Comparison of ENCODE assay signal across 10 cellular contexts in the genomic region with DNA sequence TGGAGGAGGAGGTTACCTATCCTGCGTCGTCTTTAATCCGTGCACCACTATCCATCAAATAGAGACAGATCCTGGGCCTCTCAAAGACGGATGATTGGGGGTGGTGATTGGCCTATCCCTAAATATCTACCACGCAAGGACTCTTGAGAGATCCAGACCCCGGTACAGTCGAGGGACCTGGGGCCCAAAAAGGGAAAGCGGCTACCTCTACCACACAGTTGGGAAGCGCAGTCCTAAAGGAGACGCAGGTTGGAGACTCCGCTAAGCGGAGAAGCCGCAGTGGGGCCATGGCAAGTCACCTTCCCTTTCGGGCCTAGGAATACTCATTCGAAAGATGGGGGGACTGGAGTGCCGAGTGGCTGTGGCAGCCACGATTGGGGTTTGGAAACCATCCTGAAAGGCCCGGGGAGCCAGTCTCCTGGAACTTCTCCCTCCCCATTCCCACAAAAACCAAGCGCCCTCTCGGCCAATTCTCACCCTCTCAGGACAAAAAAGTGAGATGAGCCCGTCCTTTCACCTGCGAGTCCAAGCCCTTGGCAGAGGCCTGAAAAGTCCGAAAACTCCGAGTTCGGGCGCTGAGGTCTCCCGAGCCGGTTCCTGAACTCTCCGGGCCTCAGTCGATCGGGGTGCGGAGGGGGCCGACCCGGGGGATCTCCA. TPM values are rescaled to one million over a fixed set of nuclear protein-coding genes. Genes with fewer than 3 reads are reported as not detected.
A peak's percentile ranks its signal among the peaks of the same experiment; 100 is the strongest.
DNase-seq lines count a peak whose midpoint lies in the region; ATAC-seq and TF ChIP-seq lines count a peak whose summit lies in the region.
"Had no signal": no experiment of that assay in that cellular context is flagged by ENCODE, and none has a peak within 500 bp of the region (broad histone marks: within the 10 kb centered on the region; RNA-seq: fewer than 3 reads in every experiment).

No MANE protein-coding gene starts in this region.

- H3K4me1 ChIP-seq in SK-N-SH (ENCODE audit: control insufficient read depth in 1 of 2, insufficient read depth in 2 of 2, low read depth in 1 of 2, low read length in 1 of 2) (no peaks in the 10 kb centered on the region; a peak in 1 of 4 replicates), Panc1 (ENCODE audit: control insufficient read depth, insufficient read depth, low read length) (no peaks in the 10 kb centered on the region), hepatocyte (ENCODE audit: insufficient read depth) (peaks cover 15% of the 10 kb centered on the region), spleen (peaks cover 16 to 65% (median 53%) of the 10 kb centered on the region in 6 donors)

- peak overlapping the region; percentile 65; the same call in 1 of the 2 replicates for H3K4me2 ChIP-seq in SK-N-SH
- H3K4me2 ChIP-seq in hepatocyte = peak overlapping the region; percentile 92

- H3K36me3 ChIP-seq in SK-N-SH (replicated peaks in 1 of 2; ENCODE audit: control insufficient read depth in 1 of 2, insufficient read depth in 2 of 2, low read length in 1 of 2) = no peaks in the 10 kb centered on the region
- H3K36me3 ChIP-seq in Panc1 (ENCODE audit: control insufficient read depth, insufficient read depth, low read length) = no peaks in the 10 kb centered on the region
- no peaks in the 10 kb centered on the region for H3K36me3 ChIP-seq in hepatocyte (replicated peaks; ENCODE audit: insufficient read depth, low read depth)
- no peaks in the 10 kb centered on the region for H3K36me3 ChIP-seq in spleen

- no peak for TF ChIP-seq RAD21 in SK-N-SH (IDR thresholded peaks at IDR 0.05; ENCODE audit: low read length)

- H3K27ac ChIP-seq in SK-N-SH (ENCODE audit: low read depth in 2 of 2, low read length in 1 of 2) = no peak overlapping the region
- no peak overlapping the region for H3K27ac ChIP-seq in Panc1 (ENCODE audit: low read length)
- no peak overlapping the region for H3K27ac ChIP-seq in hepatocyte
- H3K27ac ChIP-seq in spleen = no peak overlapping the region

- H2AFZ ChIP-seq in SK-N-SH (ENCODE audit: low read depth) (no peak overlapping the region), hepatocyte (peak overlapping the region; percentile 93)

- no peak for ATAC-seq in SK-N-SH treated with all-trans-retinoic acid at 6 μM for 48 hours
- ATAC-seq in Panc1 = peak; percentile 46
- no peak for ATAC-seq in HG03432 (IDR thresholded peaks at IDR 0.05; ENCODE audit: unreplicated experiment)

- no peaks in the 10 kb centered on the region for H3K9me2 ChIP-seq in SK-N-SH
- no peaks in the 10 kb centered on the region for H3K9me2 ChIP-seq in hepatocyte (replicated peaks; ENCODE audit: insufficient read depth)

- H3K9me3 ChIP-seq in SK-N-SH = no peaks in the 10 kb centered on the region
- H3K9me3 ChIP-seq in Panc1 (ENCODE audit: control insufficient read depth, insufficient read depth, low read depth, low read length) = no peaks in the 10 kb centered on the region
- H3K9me3 ChIP-seq in hepatocyte (ENCODE audit: low read depth) = no peaks in the 10 kb centered on the region
- peaks cover 0 to 8% (median 0%) of the 10 kb centered on the region in 8 donors for H3K9me3 ChIP-seq in spleen

- H4K20me1 ChIP-seq in SK-N-SH (ENCODE audit: insufficient read depth) (no peaks in the 10 kb centered on the region), hepatocyte (ENCODE audit: insufficient read depth, poor library complexity, severe bottlenecking) (no peaks in the 10 kb centered on the region)

- TF ChIP-seq CTCF in SK-N-SH (IDR thresholded peaks at IDR 0.05) (no peak), Panc1 (IDR thresholded peaks at IDR 0.05) (no peak), hepatocyte (IDR thresholded peaks at IDR 0.05; ENCODE audit: poor library complexity) (no peak), spleen (IDR thresholded peaks at IDR 0.05 in 8 of 11, conservative IDR thresholded peaks at IDR 0.05 in 3 of 11) (no peak)

- TF ChIP-seq POLR2A in spleen (IDR thresholded peaks at IDR 0.05) = no peak

- in situ Hi-C loops in Panc1 (cut with HindIII; ENCODE audit: low pct_unique_long_range_greater_than_20kb, low sequenced_read_pairs) = no loop called here

- intact Hi-C loops in Panc1 (cut with micrococcal nuclease; ENCODE audit: unreplicated experiment) = no loop called here
- intact Hi-C loops in spleen (cut with DNase I; ENCODE audit: low total_unique reads) = no loop called here

- 25% methylated on average over 25 of the region's 34 CpGs for WGBS in SK-N-SH (ENCODE audit: low lambda C conversion rate)
- WGBS in hepatocyte (ENCODE audit: low lambda C conversion rate, missing lambda C conversion rate) = 3% methylated on average over 28 of the region's 34 CpGs
- 1 to 5% (median 5%) methylated on average over 26 to 34 of the region's 34 CpGs for WGBS in spleen, 5 donors

- DNase-seq in SK-N-SH (no peak), Panc1 (ENCODE audit: low read depth, low spot score) (no peak), hepatocyte (ENCODE audit: low spot score) (no peak), spleen (no peak), OCI-M1 (lab: John Stamatoyannopoulos, UW) (no peak), NCI-H774 (lab: John Stamatoyannopoulos, UW) (no peak)
- DNase-seq: foreskin fibroblast had no signal

- POLR2A ChIA-PET in SK-N-SH (lab: Yijun Ruan, JAX) (no interaction called here), Panc1 (lab: Charles Lee) (no interaction called here)

- peaks cover 94% of the 10 kb centered on the region for H3K27me3 ChIP-seq in SK-N-SH (ENCODE audit: insufficient read depth)
- no peaks in the 10 kb centered on the region for H3K27me3 ChIP-seq in Panc1 (ENCODE audit: control insufficient read depth, insufficient read depth, low read length)
- peaks cover 95% of the 10 kb centered on the region for H3K27me3 ChIP-seq in hepatocyte
- peaks cover 25 to 100% (median 100%) of the 10 kb centered on the region in 7 donors for H3K27me3 ChIP-seq in spleen (replicated peaks in 1 of 7)

- no TSS peak for BruUV-seq in Panc1 (replicated peaks; lab: Mats Ljungman, UMichigan)

- H3K79me2 ChIP-seq in SK-N-SH (ENCODE audit: insufficient read depth) (no peaks in the 10 kb centered on the region), hepatocyte (no peaks in the 10 kb centered on the region)

- no peak for TF ChIP-seq EP300 in SK-N-SH (IDR thresholded peaks at IDR 0.05; ENCODE audit: borderline replicate concordance in 1 of 2, low read depth in 1 of 2, low read length in 1 of 2)

- CTCF ChIA-PET in SK-N-SH (lab: Yijun Ruan, JAX) (interaction anchor here (1.1 kb wide), 1 partner anchor 49 kb away, joined by 3 read pairs; no protein-coding TSS in a partner anchor), Panc1 (lab: Charles Lee) (no interaction called here)

- no peaks in the 10 kb centered on the region for H3F3A ChIP-seq in SK-N-SH (replicated peaks; ENCODE audit: insufficient read depth)

- H3K4me3 ChIP-seq in SK-N-SH (ENCODE audit: low read depth in 2 of 2, low read length in 1 of 2) (no peak overlapping the region), Panc1 (ENCODE audit: low read depth in 2 of 2, low read length in 2 of 2) (peak overlapping the region; percentile 21 to 30; a peak in 3 of 4 replicates), hepatocyte (no peak overlapping the region), spleen (peak overlapping the region in 6 of 8 donors; percentile 35 to 79 (median 52))

- no peak overlapping the region for H3K9ac ChIP-seq in SK-N-SH

TF ChIP-seq in SK-N-SH, 30 proteins besides CTCF, POLR2A, EP300 and RAD21:
- TF ChIP-seq RXRA (IDR thresholded peaks at IDR 0.05; ENCODE audit: borderline replicate concordance, low read depth) = no peak
- 0 out of 2 replicates have a peak, but pooled peaks have one; percentile 2 for TF ChIP-seq EZH2phosphoT487 (IDR thresholded peaks at IDR 0.05; ENCODE audit: borderline replicate concordance, low read depth)
- TF ChIP-seq, protein P1, sequence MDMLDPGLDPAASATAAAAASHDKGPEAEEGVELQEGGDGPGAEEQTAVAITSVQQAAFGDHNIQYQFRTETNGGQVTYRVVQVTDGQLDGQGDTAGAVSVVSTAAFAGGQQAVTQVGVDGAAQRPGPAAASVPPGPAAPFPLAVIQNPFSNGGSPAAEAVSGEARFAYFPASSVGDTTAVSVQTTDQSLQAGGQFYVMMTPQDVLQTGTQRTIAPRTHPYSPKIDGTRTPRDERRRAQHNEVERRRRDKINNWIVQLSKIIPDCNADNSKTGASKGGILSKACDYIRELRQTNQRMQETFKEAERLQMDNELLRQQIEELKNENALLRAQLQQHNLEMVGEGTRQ (IDR thresholded peaks at IDR 0.05; ENCODE audit: borderline replicate concordance, low read depth, low read length) = no peak

TF ChIP-seq in SK-N-SH treated with all-trans-retinoic acid at 6 μM for 48 hours, 23 proteins besides CTCF, POLR2A, EP300 and RAD21 (continues in another document):
- TF ChIP-seq GLIS3 (CRISPR knock-in tag; IDR thresholded peaks at IDR 0.05) = no peak
- TF ChIP-seq BACH2 (CRISPR knock-in tag; IDR thresholded peaks at IDR 0.05; ENCODE audit: borderline replicate concordance) = no peak
- TF ChIP-seq OSR1 (CRISPR knock-in tag; IDR thresholded peaks at IDR 0.05) = no peak
- TF ChIP-seq ZNF565 (CRISPR knock-in tag; conservative IDR thresholded peaks at IDR 0.05; ENCODE audit: low read depth) = no peak
- TF ChIP-seq, protein P2, sequence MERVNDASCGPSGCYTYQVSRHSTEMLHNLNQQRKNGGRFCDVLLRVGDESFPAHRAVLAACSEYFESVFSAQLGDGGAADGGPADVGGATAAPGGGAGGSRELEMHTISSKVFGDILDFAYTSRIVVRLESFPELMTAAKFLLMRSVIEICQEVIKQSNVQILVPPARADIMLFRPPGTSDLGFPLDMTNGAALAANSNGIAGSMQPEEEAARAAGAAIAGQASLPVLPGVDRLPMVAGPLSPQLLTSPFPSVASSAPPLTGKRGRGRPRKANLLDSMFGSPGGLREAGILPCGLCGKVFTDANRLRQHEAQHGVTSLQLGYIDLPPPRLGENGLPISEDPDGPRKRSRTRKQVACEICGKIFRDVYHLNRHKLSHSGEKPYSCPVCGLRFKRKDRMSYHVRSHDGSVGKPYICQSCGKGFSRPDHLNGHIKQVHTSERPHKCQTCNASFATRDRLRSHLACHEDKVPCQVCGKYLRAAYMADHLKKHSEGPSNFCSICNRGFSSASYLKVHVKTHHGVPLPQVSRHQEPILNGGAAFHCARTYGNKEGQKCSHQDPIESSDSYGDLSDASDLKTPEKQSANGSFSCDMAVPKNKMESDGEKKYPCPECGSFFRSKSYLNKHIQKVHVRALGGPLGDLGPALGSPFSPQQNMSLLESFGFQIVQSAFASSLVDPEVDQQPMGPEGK (CRISPR knock-in tag; IDR thresholded peaks at IDR 0.05; ENCODE audit: borderline replicate concordance) = no peak
- TF ChIP-seq ESRRG (CRISPR knock-in tag; IDR thresholded peaks at IDR 0.05) = no peak

RNA-seq across cellular contexts. Expression of a gene that starts 0.5 kb away (rescaled TPM):
- polyA plus RNA-seq in SK-N-SH (2012; rRNA removed) (0.03 and 0.08 TPM in 2 replicates), hepatocyte (0.99 and 3.7 TPM in 2 replicates), spleen (under 1 TPM; 0.02 to 0.04 (median 0.03) TPM)
- 0.04 TPM in 2 replicates for polyA plus RNA-seq in SK-N-SH (2012; cell fraction: cytosol; rRNA removed)
- polyA plus RNA-seq in SK-N-SH (2012; cell fraction: nucleus; rRNA removed) = 0.01 TPM in 2 replicates
- total RNA-seq in Panc1 (2021; ENCODE audit: unreplicated experiment) (0.82 TPM), hepatocyte (0.67 and 0.88 TPM in 2 replicates), spleen (not detected)
- 0.67 TPM for polyA plus RNA-seq in Panc1 (2012; ENCODE audit: insufficient read length)
- total RNA-seq: M059J had no signal

Comparison
In these comparisons a context has a peak if more than half of its experiments do, and no peak if none do; other contexts are left out.
1. H3K4me3 ChIP-seq: peak in Panc1 (2 of 2) and spleen (6 of 8); none in SK-N-SH (0 of 2) and hepatocyte (single experiment).